12 cellular contexts compared by ENCODE assay signal in genomic region chr3:150346956-150347863, GRCh38.
DNase-seq lines count a peak whose midpoint lies in the region; ATAC-seq and TF ChIP-seq lines count a peak whose summit lies in the region.
"Had no signal": no experiment of that assay in that cellular context is flagged by ENCODE, and none has a peak within 500 bp of the region (broad histone marks: within the 10 kb centered on the region; RNA-seq: fewer than 3 reads in every experiment).

No MANE protein-coding gene starts in this region.

- peak overlapping the region; percentile 47; the same call in 1 of the 2 replicates for H3K27ac Mint-ChIP-seq in WTC11
- H3K27ac Mint-ChIP-seq: CD14-positive monocyte, naive B cell had no signal

- POLR2A ChIA-PET in WTC11 (lab: Charles Lee): interaction anchor here (0.8 to 1.2 kb wide), 2 partner anchors 19 to 61 kb away, joined by 3 read pairs; partner anchors contain the start of gene TSC22D2

- no peaks in the 10 kb centered on the region for H3K27me3 Mint-ChIP-seq in WTC11 (ENCODE audit: low read depth)

- H3K9me3 Mint-ChIP-seq in WTC11: no peaks in the 10 kb centered on the region
- H3K9me3 Mint-ChIP-seq: CD14-positive monocyte, naive B cell had no signal

- CTCF ChIA-PET in WTC11 (lab: Charles Lee): interaction anchor here (0.6 to 1.7 kb wide), 3 partner anchors 37 to 61 kb away, joined by 3 to 6 read pairs (median 4); partner anchors contain the start of gene TSC22D2

- no peak overlapping the region for H3K4me3 Mint-ChIP-seq in WTC11
- H3K4me3 Mint-ChIP-seq: CD14-positive monocyte, naive B cell had no signal

- TF ChIP-seq CTCF in WTC11 (IDR thresholded peaks at IDR 0.05) (no peak), fibroblast of mammary gland (conservative IDR thresholded peaks at IDR 0.05; ENCODE audit: control insufficient read depth, insufficient read depth, low read depth, low read length) (no peak)

- no peaks in the 10 kb centered on the region for H3K36me3 Mint-ChIP-seq in WTC11
- H3K36me3 Mint-ChIP-seq: CD14-positive monocyte, naive B cell had no signal

- H3K4me3 ChIP-seq in fibroblast of mammary gland (ENCODE audit: control insufficient read depth, low read depth, low read length): no peak overlapping the region

- peaks cover 57% of the 10 kb centered on the region for H3K4me1 Mint-ChIP-seq in WTC11
- H3K4me1 Mint-ChIP-seq: naive B cell had no signal

- peak; percentile 70 for DNase-seq in EH (ENCODE audit: low read depth)
- DNase-seq in WTC11 (ENCODE audit: low spot score): no peak
- peak; percentile 55 for DNase-seq in fibroblast of mammary gland (ENCODE audit: low read depth)
- DNase-seq in renal cortical epithelial cell (ENCODE audit: low read depth): peak; percentile 80
- DNase-seq in DMS79 treated with DMSO at 0.1 percent for 48 hours (lab: John Stamatoyannopoulos, UW): no peak
- no peak for DNase-seq in iPS-NIHi7 (ENCODE audit: extremely low spot score)
- DNase-seq in stimulated activated CD8-positive, alpha-beta memory T cell treated with anti-CD3 and anti-CD28 coated beads, Interleukin-4, amount 100 ng/mL, for 48 hours: no peak
- DNase-seq: naive B cell, NCI-H510A had no signal

- no peak for ATAC-seq in WTC11
- no peak for ATAC-seq in HG03521 (IDR thresholded peaks at IDR 0.05; ENCODE audit: unreplicated experiment)
- ATAC-seq: Right ventricle myocardium inferior had no signal

TF ChIP-seq in WTC11, 78 proteins besides CTCF, POLR2A, EP300 and RAD21 (continues in another document):
- TF ChIP-seq HMGXB4 (CRISPR knock-in tag; IDR thresholded peaks at IDR 0.05): no peak
- no peak for TF ChIP-seq FOXP1 (CRISPR knock-in tag; IDR thresholded peaks at IDR 0.05; ENCODE audit: borderline replicate concordance)
- TF ChIP-seq PREB (CRISPR knock-in tag; IDR thresholded peaks at IDR 0.05; ENCODE audit: borderline replicate concordance): no peak
- TF ChIP-seq SMAD3 (CRISPR knock-in tag; IDR thresholded peaks at IDR 0.05; ENCODE audit: borderline replicate concordance): no peak
- no peak for TF ChIP-seq TEAD1 (CRISPR knock-in tag; IDR thresholded peaks at IDR 0.05)
- no peak for TF ChIP-seq ERG (CRISPR knock-in tag; IDR thresholded peaks at IDR 0.05)
- no peak for TF ChIP-seq FOXK1 (CRISPR knock-in tag; IDR thresholded peaks at IDR 0.05)
- TF ChIP-seq E2F5 (CRISPR knock-in tag; IDR thresholded peaks at IDR 0.05): no peak
- TF ChIP-seq, protein P1, sequence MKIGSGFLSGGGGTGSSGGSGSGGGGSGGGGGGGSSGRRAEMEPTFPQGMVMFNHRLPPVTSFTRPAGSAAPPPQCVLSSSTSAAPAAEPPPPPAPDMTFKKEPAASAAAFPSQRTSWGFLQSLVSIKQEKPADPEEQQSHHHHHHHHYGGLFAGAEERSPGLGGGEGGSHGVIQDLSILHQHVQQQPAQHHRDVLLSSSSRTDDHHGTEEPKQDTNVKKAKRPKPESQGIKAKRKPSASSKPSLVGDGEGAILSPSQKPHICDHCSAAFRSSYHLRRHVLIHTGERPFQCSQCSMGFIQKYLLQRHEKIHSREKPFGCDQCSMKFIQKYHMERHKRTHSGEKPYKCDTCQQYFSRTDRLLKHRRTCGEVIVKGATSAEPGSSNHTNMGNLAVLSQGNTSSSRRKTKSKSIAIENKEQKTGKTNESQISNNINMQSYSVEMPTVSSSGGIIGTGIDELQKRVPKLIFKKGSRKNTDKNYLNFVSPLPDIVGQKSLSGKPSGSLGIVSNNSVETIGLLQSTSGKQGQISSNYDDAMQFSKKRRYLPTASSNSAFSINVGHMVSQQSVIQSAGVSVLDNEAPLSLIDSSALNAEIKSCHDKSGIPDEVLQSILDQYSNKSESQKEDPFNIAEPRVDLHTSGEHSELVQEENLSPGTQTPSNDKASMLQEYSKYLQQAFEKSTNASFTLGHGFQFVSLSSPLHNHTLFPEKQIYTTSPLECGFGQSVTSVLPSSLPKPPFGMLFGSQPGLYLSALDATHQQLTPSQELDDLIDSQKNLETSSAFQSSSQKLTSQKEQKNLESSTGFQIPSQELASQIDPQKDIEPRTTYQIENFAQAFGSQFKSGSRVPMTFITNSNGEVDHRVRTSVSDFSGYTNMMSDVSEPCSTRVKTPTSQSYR (CRISPR knock-in tag; IDR thresholded peaks at IDR 0.05): no peak
- no peak for TF ChIP-seq TCF7 (CRISPR knock-in tag; IDR thresholded peaks at IDR 0.05; ENCODE audit: low read depth)
- TF ChIP-seq ZNF425 (CRISPR knock-in tag; conservative IDR thresholded peaks at IDR 0.05): no peak
- no peak for TF ChIP-seq USF1 (CRISPR knock-in tag; IDR thresholded peaks at IDR 0.05)
- TF ChIP-seq IRF1 (CRISPR knock-in tag; IDR thresholded peaks at IDR 0.05): no peak
- no peak for TF ChIP-seq GABPB1 (CRISPR knock-in tag; IDR thresholded peaks at IDR 0.05)
- TF ChIP-seq GRHL2 (CRISPR knock-in tag; IDR thresholded peaks at IDR 0.05; ENCODE audit: insufficient replicate concordance, severe bottlenecking): no peak

Comparison
In these comparisons a context has a peak if more than half of its experiments do, and no peak if none do; other contexts are left out.
1. DNase-seq: peak in EH (single experiment), fibroblast of mammary gland (single experiment) and renal cortical epithelial cell (single experiment); none in WTC11 (single experiment), DMS79 treated with DMSO at 0.1 percent for 48 hours (single experiment), iPS-NIHi7 (single experiment) and stimulated activated CD8-positive, alpha-beta memory T cell treated with anti-CD3 and anti-CD28 coated beads, Interleukin-4, amount 100 ng/mL, for 48 hours (single experiment).